In genomic region chr19:30783936-30784335, GRCh38 we compare ENCODE assay signal across 25 cellular contexts.
"Had no signal": no experiment of that assay in that cellular context is flagged by ENCODE, and none has a peak within 500 bp of the region (broad histone marks: within the 10 kb centered on the region; RNA-seq: fewer than 3 reads in every experiment).

No MANE protein-coding gene starts in this region.

- H3K4me1 ChIP-seq: gastrocnemius medialis, prostate gland, right atrium auricular region, stomach, thyroid gland had no signal

- H3K27ac Mint-ChIP-seq: effector memory CD8-positive, alpha-beta T cell; memory B cell; naive B cell; natural killer cell treated with Interleukin-12 subunit alpha and Interleukin-12 subunit beta and Interleukin-15 and Interleukin-18, amount 100 ng/mL, for 72 hours had no signal

- DNase-seq: dermis blood vessel endothelial cell; effector memory CD8-positive, alpha-beta T cell; foreskin fibroblast; gastrocnemius medialis; kidney; naive B cell; stimulated activated CD4-positive, alpha-beta T cell treated with anti-CD3 and anti-CD28 coated beads, Interleukin-12 subunit alpha, Interleukin-12 subunit beta, amount 100 ng/mL, for 4 hours; stimulated activated CD4-positive, alpha-beta T cell treated with anti-CD3 and anti-CD28 coated beads, Interleukin-1b, Interleukin-23, amount 100 ng/mL, for 48 hours; stimulated activated CD4-positive, alpha-beta T cell treated with anti-CD3 and anti-CD28 coated beads, Interleukin-4, amount 100 ng/mL, for 1 hour; stimulated activated CD8-positive, alpha-beta memory T cell treated with anti-CD3 and anti-CD28 coated beads, Interleukin-4, amount 100 ng/mL, for 48 hours; stimulated activated naive CD4-positive, alpha-beta T cell; stomach; thyroid gland; trophoblast cell had no signal

- H3K36me3 ChIP-seq: gastrocnemius medialis, prostate gland, right atrium auricular region, stomach, thyroid gland, vagina had no signal

- H3K27me3 ChIP-seq: gastrocnemius medialis, right atrium auricular region, thyroid gland, vagina had no signal

- H3K4me3 Mint-ChIP-seq: effector memory CD8-positive, alpha-beta T cell; memory B cell; naive B cell; natural killer cell treated with Interleukin-12 subunit alpha and Interleukin-12 subunit beta and Interleukin-15 and Interleukin-18, amount 100 ng/mL, for 72 hours; neural crest cell had no signal

- H3K27ac ChIP-seq: coronary artery, gastrocnemius medialis, prostate gland, right atrium auricular region, stomach, thyroid gland, vagina had no signal

- H3K36me3 Mint-ChIP-seq: memory B cell; naive B cell; natural killer cell treated with Interleukin-12 subunit alpha and Interleukin-12 subunit beta and Interleukin-15 and Interleukin-18, amount 100 ng/mL, for 72 hours had no signal

- H3K9me3 ChIP-seq: gastrocnemius medialis, prostate gland, right atrium auricular region, stomach, thyroid gland, vagina had no signal

- H3K9me3 Mint-ChIP-seq: effector memory CD8-positive, alpha-beta T cell; natural killer cell treated with Interleukin-12 subunit alpha and Interleukin-12 subunit beta and Interleukin-15 and Interleukin-18, amount 100 ng/mL, for 72 hours had no signal

- H3K27me3 Mint-ChIP-seq: memory B cell had no signal

- H3K4me3 ChIP-seq: coronary artery, gastrocnemius medialis, lung, prostate gland, right atrium auricular region, smooth muscle cell, stomach, thyroid gland, vagina had no signal

- H3K4me1 Mint-ChIP-seq: memory B cell, naive B cell, neural crest cell had no signal

- ATAC-seq: effector memory CD8-positive, alpha-beta T cell; gastrocnemius medialis; left lobe of liver; sciatic nerve had no signal
